12 cellular contexts compared by ENCODE assay signal in the genomic region with DNA sequence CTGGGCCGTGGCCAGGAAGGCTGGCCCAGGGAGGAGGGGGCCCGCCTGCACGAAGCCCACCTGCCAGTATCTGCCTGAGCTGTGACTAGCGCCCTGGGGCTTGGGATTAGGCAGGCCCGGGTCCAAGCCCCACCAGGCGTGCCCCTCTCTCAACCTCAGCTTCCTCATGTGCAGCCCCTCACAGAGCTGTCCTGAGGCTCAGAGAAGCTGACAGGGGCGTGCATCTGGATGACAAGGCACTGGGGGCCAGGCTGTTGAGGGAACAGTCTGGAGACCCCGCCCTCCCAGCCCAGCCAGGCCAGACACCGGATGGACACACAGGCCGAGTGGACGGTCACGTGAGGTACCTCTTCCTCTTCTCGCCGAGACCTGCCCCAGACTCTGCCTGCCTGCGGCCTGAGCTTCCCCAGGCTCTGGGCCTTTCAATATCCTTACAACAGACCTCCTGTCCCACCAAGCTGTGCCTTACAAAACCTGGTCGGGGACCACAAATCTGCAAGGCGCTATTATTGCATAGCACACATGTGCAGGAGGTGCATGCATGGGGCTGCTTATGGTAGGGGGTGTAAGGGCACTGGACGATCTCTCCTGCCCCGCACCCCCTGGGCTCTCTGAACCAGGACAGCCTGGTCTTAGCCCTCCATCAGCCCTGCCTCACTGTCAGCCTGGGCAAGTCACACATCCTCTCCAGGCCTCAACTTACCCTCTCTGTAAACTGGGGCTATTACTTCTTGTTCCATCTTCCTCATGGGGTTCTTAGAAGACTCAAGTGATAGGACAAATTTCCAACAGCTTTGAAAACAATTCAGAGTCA. TPM values are rescaled to one million over a fixed set of nuclear protein-coding genes. Genes with fewer than 3 reads are reported as not detected.
A peak's percentile ranks its signal among the peaks of the same experiment; 100 is the strongest.
DNase-seq lines count a peak whose midpoint lies in the region; ATAC-seq and TF ChIP-seq lines count a peak whose summit lies in the region.
"Had no signal": no experiment of that assay in that cellular context is flagged by ENCODE, and none has a peak within 500 bp of the region (broad histone marks: within the 10 kb centered on the region; RNA-seq: fewer than 3 reads in every experiment).

No MANE protein-coding gene starts in this region.

- no peaks in the 10 kb centered on the region for H3K27me3 Mint-ChIP-seq in activated CD4-positive, alpha-beta T cell treated with anti-CD3 and anti-CD28 coated beads for 36 hours

- H3K27me3 ChIP-seq in gastrocnemius medialis = no peaks in the 10 kb centered on the region
- peaks cover 0 to 12% (median 0%) of the 10 kb centered on the region in 4 donors for H3K27me3 ChIP-seq in esophagus squamous epithelium
- no peaks in the 10 kb centered on the region for H3K27me3 ChIP-seq in hepatocyte

- 60 to 66% methylated on average over 3 to 6 of the region's 19 CpGs for WGBS in esophagus squamous epithelium, 2 donors
- 75% methylated on average over 19 of the region's 19 CpGs for WGBS in hepatocyte (ENCODE audit: low lambda C conversion rate, missing lambda C conversion rate)

- H3K4me3 Mint-ChIP-seq in activated CD4-positive, alpha-beta T cell treated with anti-CD3 and anti-CD28 coated beads for 36 hours = no peak overlapping the region

- TF ChIP-seq POLR2A in gastrocnemius medialis (IDR thresholded peaks at IDR 0.05) (no peak), esophagus squamous epithelium (IDR thresholded peaks at IDR 0.05) (no peak)

- H3K27ac ChIP-seq in angular gyrus (ENCODE audit: low read depth, low read length) (peak overlapping the region; percentile 33), gastrocnemius medialis (no peak overlapping the region), esophagus squamous epithelium (peak overlapping the region in 2 of 4 donors; percentile 1 to 39), hepatocyte (no peak overlapping the region)

- H3K9me3 Mint-ChIP-seq in activated CD4-positive, alpha-beta T cell treated with anti-CD3 and anti-CD28 coated beads for 36 hours (ENCODE audit: low read depth) = no peaks in the 10 kb centered on the region

- H3K36me3 ChIP-seq in gastrocnemius medialis (no peaks in the 10 kb centered on the region), esophagus squamous epithelium (no peaks in the 10 kb centered on the region), hepatocyte (replicated peaks; ENCODE audit: insufficient read depth, low read depth) (no peaks in the 10 kb centered on the region)

- ATAC-seq in activated CD4-positive, alpha-beta T cell treated with anti-CD3 and anti-CD28 coated beads for 36 hours = no peak
- ATAC-seq in gastrocnemius medialis = no peak
- ATAC-seq in HG02870 (IDR thresholded peaks at IDR 0.05; ENCODE audit: unreplicated experiment) = no peak

- no peaks in the 10 kb centered on the region for H3K9me2 ChIP-seq in hepatocyte (replicated peaks; ENCODE audit: insufficient read depth)

- TF ChIP-seq CTCF in gastrocnemius medialis (IDR thresholded peaks at IDR 0.05 in 4 of 5, conservative IDR thresholded peaks at IDR 0.05 in 1 of 5) (no peak), esophagus squamous epithelium (IDR thresholded peaks at IDR 0.05) (no peak), hepatocyte (IDR thresholded peaks at IDR 0.05; ENCODE audit: poor library complexity) (no peak)

- H3K9me3 ChIP-seq in gastrocnemius medialis (no peaks in the 10 kb centered on the region), esophagus squamous epithelium (no peaks in the 10 kb centered on the region), hepatocyte (ENCODE audit: low read depth) (no peaks in the 10 kb centered on the region)

- peaks cover 50% of the 10 kb centered on the region for H3K79me2 ChIP-seq in hepatocyte

- POLR2A ChIA-PET in activated CD4-positive, alpha-beta T cell treated with anti-CD3 and anti-CD28 coated beads for 36 hours (lab: Charles Lee) = no interaction called here

- in situ Hi-C loops in gastrocnemius medialis (cut with MboI; ENCODE audit: low sequenced_read_pairs in 4 of 4) = no loop called here

- no peaks in the 10 kb centered on the region for H3K36me3 Mint-ChIP-seq in activated CD4-positive, alpha-beta T cell treated with anti-CD3 and anti-CD28 coated beads for 36 hours (ENCODE audit: low read depth)

- H3K4me1 ChIP-seq in gastrocnemius medialis = no peaks in the 10 kb centered on the region
- H3K4me1 ChIP-seq in esophagus squamous epithelium = peaks cover 0 to 10% (median 0%) of the 10 kb centered on the region in 3 donors
- peaks cover 28% of the 10 kb centered on the region for H3K4me1 ChIP-seq in hepatocyte (ENCODE audit: insufficient read depth)

- H3K4me3 ChIP-seq in gastrocnemius medialis = no peak overlapping the region
- no peak overlapping the region for H3K4me3 ChIP-seq in esophagus squamous epithelium
- H3K4me3 ChIP-seq in hepatocyte = no peak overlapping the region

- no peak overlapping the region for H2AFZ ChIP-seq in hepatocyte

- H3K4me1 Mint-ChIP-seq in activated CD4-positive, alpha-beta T cell treated with anti-CD3 and anti-CD28 coated beads for 36 hours = peaks cover 39% of the 10 kb centered on the region

- peaks cover 3% of the 10 kb centered on the region for H4K20me1 ChIP-seq in hepatocyte (ENCODE audit: insufficient read depth, poor library complexity, severe bottlenecking)

- intact Hi-C loops in activated CD4-positive, alpha-beta T cell treated with anti-CD3 and anti-CD28 coated beads for 36 hours (cut with DNase I, micrococcal nuclease) = no loop called here
- intact Hi-C loops in gastrocnemius medialis (cut with DNase I; ENCODE audit: low total_unique reads) = no loop called here
- intact Hi-C loops in esophagus squamous epithelium (cut with DNase I) = no loop called here

- H3K27ac Mint-ChIP-seq in activated CD4-positive, alpha-beta T cell treated with anti-CD3 and anti-CD28 coated beads for 36 hours = peak overlapping the region; percentile 78

- DNase-seq in activated CD4-positive, alpha-beta T cell treated with anti-CD3 and anti-CD28 coated beads for 36 hours = no peak
- DNase-seq in activated CD4-positive, alpha-beta T cell treated with anti-CD3 and anti-CD28 coated beads for 1 hour = no peak
- DNase-seq in left kidney (ENCODE audit: low read depth, low spot score) = peak; percentile 32
- peak; percentile 18 to 40 for DNase-seq in gastrocnemius medialis
- no peak for DNase-seq in esophagus squamous epithelium (lab: John Stamatoyannopoulos, UW)
- DNase-seq in hepatocyte (ENCODE audit: low spot score) = no peak
- DNase-seq: 8988T; MM.1S; NCI-H526; stimulated activated CD4-positive, alpha-beta T cell treated with anti-CD3 and anti-CD28 coated beads, Interleukin-2, amount 100 ng/mL, for 24 hours had no signal

- CTCF ChIA-PET in activated CD4-positive, alpha-beta T cell treated with anti-CD3 and anti-CD28 coated beads for 36 hours (lab: Charles Lee) = interaction anchor here (0.5 to 1.9 kb wide), 3 partner anchors 43 to 120 kb away, joined by 3 to 4 read pairs (median 3); no protein-coding TSS in a partner anchor

- H3K4me2 ChIP-seq in hepatocyte = no peak overlapping the region

RNA-seq across cellular contexts. Expression of a gene that starts 20.0 kb away (rescaled TPM):
- 10 to 100 TPM; 17.3 to 22.0 TPM for total RNA-seq in activated CD4-positive, alpha-beta T cell treated with anti-CD3 and anti-CD28 coated beads for 36 hours
- total RNA-seq in gastrocnemius medialis (1 to 10 TPM; 1.4 to 1.9 (median 1.7) TPM), esophagus squamous epithelium (1 to 10 TPM; 1.5 to 5.1 (median 3.0) TPM), hepatocyte (34.3 and 35.6 TPM in 2 replicates)
- 42.9 and 44.2 TPM in 2 replicates for polyA plus RNA-seq in hepatocyte

Comparison
In these comparisons a context has a peak if more than half of its experiments do, and no peak if none do; other contexts are left out.
1. DNase-seq: peak in left kidney (single experiment) and gastrocnemius medialis (2 of 2); none in activated CD4-positive, alpha-beta T cell treated with anti-CD3 and anti-CD28 coated beads for 36 hours (single experiment), activated CD4-positive, alpha-beta T cell treated with anti-CD3 and anti-CD28 coated beads for 1 hour (single experiment), esophagus squamous epithelium (single experiment) and hepatocyte (single experiment).